12 cellular contexts compared by ENCODE assay signal in the genomic region with DNA sequence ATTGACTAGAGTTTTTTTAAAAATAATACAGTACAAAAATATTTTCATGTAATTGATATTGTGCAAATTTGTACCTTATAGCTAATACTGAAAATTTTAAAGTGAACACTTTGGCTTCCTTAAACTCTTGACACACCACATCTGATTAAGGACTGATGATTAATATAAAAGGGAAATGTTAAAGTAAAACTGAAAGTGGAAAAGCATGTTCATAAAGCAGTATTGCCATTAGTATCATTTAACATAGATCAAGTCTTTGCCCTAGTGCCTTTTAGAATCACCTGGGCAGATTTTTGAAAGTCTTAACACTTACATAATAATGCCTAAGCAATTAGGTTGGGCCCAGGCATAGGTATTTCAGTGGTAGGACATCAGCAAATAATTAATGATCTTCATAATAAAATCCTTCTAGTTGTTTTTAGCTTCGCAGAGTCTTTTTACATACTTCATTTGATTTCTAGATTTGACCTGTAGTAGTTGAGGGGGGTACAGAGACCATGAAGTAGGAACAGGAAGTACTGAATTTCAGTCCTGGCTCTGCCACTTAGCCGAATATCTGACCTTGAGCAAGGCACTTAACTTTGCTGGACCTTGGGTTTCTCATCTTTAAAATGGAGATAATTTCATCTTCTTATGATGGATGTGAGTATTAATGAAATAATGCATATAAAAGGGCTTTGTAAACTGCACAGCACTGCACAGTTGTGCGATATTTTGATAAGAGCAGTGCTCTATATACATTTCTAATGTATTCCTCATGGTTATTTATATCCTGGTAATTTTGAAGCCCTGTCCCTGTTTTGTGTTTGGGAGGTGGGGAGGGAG. TPM values are rescaled to one million over a fixed set of nuclear protein-coding genes. Genes with fewer than 3 reads are reported as not detected.
DNase-seq lines count a peak whose midpoint lies in the region; ATAC-seq and TF ChIP-seq lines count a peak whose summit lies in the region.
"Had no signal": no experiment of that assay in that cellular context is flagged by ENCODE, and none has a peak within 500 bp of the region (broad histone marks: within the 10 kb centered on the region; RNA-seq: fewer than 3 reads in every experiment).

No MANE protein-coding gene starts in this region.

- no peak for TF ChIP-seq POLR2A in HCT116 (IDR thresholded peaks at IDR 0.05; ENCODE audit: borderline replicate concordance, extremely low read depth, insufficient read depth, insufficient read length)

- DNase-seq in CD1c-positive myeloid dendritic cell (ENCODE audit: extremely low spot score) (peak; percentile 51), HCT116 (ENCODE audit: low read depth, low spot score) (no peak), left cardiac atrium (no peak), SW480 (ENCODE audit: low spot score) (no peak)
- no peak for DNase-seq in activated T-helper 2 cell treated with anti-CD3 and anti-CD28 coated beads, Interferon-gamma antibody, Interleukin-2, Interleukin-4, amounts not matched to agents 10 μg/mL and 5 μg/mL and 100 μg/mL, durations not matched to agents 14 hours and 24 hours and 36 hours (ENCODE audit: low spot score)
- DNase-seq in stimulated activated CD4-positive, alpha-beta T cell treated with anti-CD3 and anti-CD28 coated beads, Interleukin-4, amount 100 ng/mL, for 1 hour, result no peak
- DNase-seq: activated effector memory CD4-positive, alpha-beta T cell treated with anti-CD3 and anti-CD28 coated beads, Interleukin-2, amount 50 U/mL, for 16 hours; islet precursor cell had no signal

- RAD21 ChIA-PET in HCT116 (lab: Charles Lee; ENCODE audit: low non-redundant PET in 1 of 2, low total read pairs in 2 of 2, uncharacterized antibody in 2 of 2, unreplicated experiment in 2 of 2), result no interaction called here

- intact Hi-C loops in HCT116 (cut with micrococcal nuclease) (no loop called here), left cardiac atrium (cut with DNase I) (no loop called here)
- intact Hi-C loops in activated T-helper 2 cell treated with anti-CD3 and anti-CD28 coated beads, Interferon-gamma antibody, Interleukin-2, Interleukin-4, amounts not matched to agents 10 μg/mL and 5 μg/mL and 100 μg/mL, durations not matched to agents 14 hours and 24 hours and 36 hours (cut with micrococcal nuclease), result loop anchor here (5.0 kb wide), 1 partner anchor 42 kb away; the partner anchor contains the start of gene MARK3

- BruUV-seq in HCT116 (replicated peaks; lab: Mats Ljungman, UMichigan), result TSS peak; percentile 36

- peaks cover 93% of the 10 kb centered on the region for H3K79me2 ChIP-seq in HCT116 (ENCODE audit: insufficient read depth, low read length)

- H3K27me3 ChIP-seq in HCT116 (ENCODE audit: insufficient read depth, low read length), result no peaks in the 10 kb centered on the region
- H3K27me3 ChIP-seq in neutrophil, result no peaks in the 10 kb centered on the region
- H3K27me3 ChIP-seq: neural progenitor cell had no signal

- H3K36me3 Mint-ChIP-seq in activated T-helper 2 cell treated with anti-CD3 and anti-CD28 coated beads, Interferon-gamma antibody, Interleukin-2, Interleukin-4, amounts not matched to agents 10 μg/mL and 5 μg/mL and 100 μg/mL, durations not matched to agents 14 hours and 24 hours and 36 hours (ENCODE audit: low read depth), result peaks cover 26% of the 10 kb centered on the region

- CTCF ChIA-PET in HCT116 (lab: Charles Lee), result no interaction called here

- H3K36me3 ChIP-seq in HCT116 (ENCODE audit: control insufficient read depth in 1 of 2, insufficient read depth in 2 of 2, low read length in 2 of 2), result peaks cover 0 to under 1% of the 10 kb centered on the region in 2 experiments; a peak in 1 of 4 replicates
- peaks cover 6% of the 10 kb centered on the region for H3K36me3 ChIP-seq in neutrophil
- H3K36me3 ChIP-seq: neural progenitor cell had no signal

- H3K9ac ChIP-seq in HCT116 (ENCODE audit: low read length), result no peak overlapping the region
- H3K9ac ChIP-seq: neural progenitor cell had no signal

- no peaks in the 10 kb centered on the region for H3K27me3 Mint-ChIP-seq in activated T-helper 2 cell treated with anti-CD3 and anti-CD28 coated beads, Interferon-gamma antibody, Interleukin-2, Interleukin-4, amounts not matched to agents 10 μg/mL and 5 μg/mL and 100 μg/mL, durations not matched to agents 14 hours and 24 hours and 36 hours (ENCODE audit: low read depth)

- no peaks in the 10 kb centered on the region for H3K9me2 ChIP-seq in HCT116 (ENCODE audit: insufficient read depth)

- POLR2A ChIA-PET in HCT116 (lab: Charles Lee), result no interaction called here

- H4K20me1 ChIP-seq in HCT116 (ENCODE audit: insufficient read depth), result 0 out of 2 replicates have a peak, but pooled peaks cover 6% of the 10 kb centered on the region

- H3K27ac ChIP-seq in HCT116 (ENCODE audit: low read depth, low read length) (no peak overlapping the region), neutrophil (peak overlapping the region; percentile 67)
- H3K27ac ChIP-seq: neural progenitor cell had no signal

- no peak for TF ChIP-seq CTCF in HCT116 (IDR thresholded peaks at IDR 0.05 in 2 of 3, conservative IDR thresholded peaks at IDR 0.05 in 1 of 3; ENCODE audit: borderline replicate concordance in 1 of 3, insufficient read depth in 1 of 3, low read depth in 2 of 3, low read length in 2 of 3)
- TF ChIP-seq CTCF in neutrophil (IDR thresholded peaks at IDR 0.05), result no peak

- H3K9me3 ChIP-seq in HCT116 (ENCODE audit: control insufficient read depth in 1 of 2, insufficient read depth in 1 of 2, low read depth in 1 of 2, low read length in 2 of 2) (no peaks in the 10 kb centered on the region), neutrophil (no peaks in the 10 kb centered on the region)

- H3K4me3 ChIP-seq in HCT116 (replicated peaks in 1 of 2; ENCODE audit: low read depth in 1 of 2, low read length in 2 of 2) (no peak overlapping the region), neutrophil (ENCODE audit: low read depth in 1 of 2, low read length in 1 of 2) (no peak overlapping the region)
- H3K4me3 ChIP-seq: neural progenitor cell, smooth muscle cell had no signal

- no peak overlapping the region for H3K4me3 Mint-ChIP-seq in activated T-helper 2 cell treated with anti-CD3 and anti-CD28 coated beads, Interferon-gamma antibody, Interleukin-2, Interleukin-4, amounts not matched to agents 10 μg/mL and 5 μg/mL and 100 μg/mL, durations not matched to agents 14 hours and 24 hours and 36 hours (ENCODE audit: low read depth)
- H3K4me3 Mint-ChIP-seq: neural progenitor cell had no signal

- H3K4me2 ChIP-seq in HCT116 (ENCODE audit: low read length), result no peak overlapping the region
- H3K4me2 ChIP-seq: neural progenitor cell, smooth muscle cell had no signal

- peak overlapping the region; percentile 19 for H3K27ac Mint-ChIP-seq in activated T-helper 2 cell treated with anti-CD3 and anti-CD28 coated beads, Interferon-gamma antibody, Interleukin-2, Interleukin-4, amounts not matched to agents 10 μg/mL and 5 μg/mL and 100 μg/mL, durations not matched to agents 14 hours and 24 hours and 36 hours
- H3K27ac Mint-ChIP-seq: neural progenitor cell had no signal

- H3K4me1 Mint-ChIP-seq in activated T-helper 2 cell treated with anti-CD3 and anti-CD28 coated beads, Interferon-gamma antibody, Interleukin-2, Interleukin-4, amounts not matched to agents 10 μg/mL and 5 μg/mL and 100 μg/mL, durations not matched to agents 14 hours and 24 hours and 36 hours (ENCODE audit: low read depth), result peaks cover 20% of the 10 kb centered on the region

- no peak overlapping the region for H2AFZ ChIP-seq in HCT116 (ENCODE audit: low read depth, low read length, poor library complexity, severe bottlenecking)
- H2AFZ ChIP-seq: neural progenitor cell had no signal

- ATAC-seq in HCT116 (no peak), left cardiac atrium (no peak), GM19328 (IDR thresholded peaks at IDR 0.05; ENCODE audit: unreplicated experiment) (no peak)

- no peak for TF ChIP-seq RAD21 in HCT116 (IDR thresholded peaks at IDR 0.05; ENCODE audit: low read depth)

- H3K4me1 ChIP-seq in HCT116 (ENCODE audit: control insufficient read depth in 1 of 2, insufficient read depth in 2 of 2, low read length in 2 of 2) (peaks cover 3 to 16% of the 10 kb centered on the region in 2 experiments; a peak in 3 of 4 replicates), neutrophil (ENCODE audit: control insufficient read depth in 1 of 2, insufficient read depth in 1 of 2, low read depth in 1 of 2, low read length in 1 of 2) (peaks cover 17 to 20% of the 10 kb centered on the region in 2 experiments)

- no peaks in the 10 kb centered on the region for H3K9me3 Mint-ChIP-seq in activated T-helper 2 cell treated with anti-CD3 and anti-CD28 coated beads, Interferon-gamma antibody, Interleukin-2, Interleukin-4, amounts not matched to agents 10 μg/mL and 5 μg/mL and 100 μg/mL, durations not matched to agents 14 hours and 24 hours and 36 hours
- H3K9me3 Mint-ChIP-seq: neural progenitor cell had no signal

TF ChIP-seq in HCT116, 20 proteins besides CTCF, POLR2A, EP300 and RAD21 (continues in another document):
- TF ChIP-seq CEBPB (IDR thresholded peaks at IDR 0.05; ENCODE audit: low read depth) (no peak), MAX (IDR thresholded peaks at IDR 0.05) (no peak), TCF7L2 (IDR thresholded peaks at IDR 0.05; ENCODE audit: borderline replicate concordance, extremely low read depth, insufficient read depth, insufficient read length) (no peak), CBX3 (IDR thresholded peaks at IDR 0.05; ENCODE audit: low read depth) (no peak)

RNA-seq across cellular contexts. Expression of gene MARK3, which starts 43.7 kb away (rescaled TPM):
- total RNA-seq in HCT116 (2021; ENCODE audit: unreplicated experiment) (72.5 TPM), left cardiac atrium (10 to 100 TPM; 68.7 to 81.7 TPM)
- polyA plus RNA-seq in HCT116 (2012), result 58.5 and 65.3 TPM in 2 replicates
- 81.4 and 84.1 TPM in 2 replicates for total RNA-seq in activated T-helper 2 cell treated with anti-CD3 and anti-CD28 coated beads, Interferon-gamma antibody, Interleukin-2, Interleukin-4, amounts not matched to agents 10 μg/mL and 5 μg/mL and 100 μg/mL, durations not matched to agents 14 hours and 24 hours and 36 hours
